Comparison of ENCODE assay signal across 8 cellular contexts in genomic region chr11:62883677-62884076, GRCh38. TPM values are rescaled to one million over a fixed set of nuclear protein-coding genes. Genes with fewer than 3 reads are reported as not detected.
A peak's percentile ranks its signal among the peaks of the same experiment; 100 is the strongest.
DNase-seq lines count a peak whose midpoint lies in the region; ATAC-seq, FAIRE-seq and TF ChIP-seq lines count a peak whose summit lies in the region.
"Had no signal": no experiment of that assay in that cellular context is flagged by ENCODE, and none has a peak within 500 bp of the region (broad histone marks: within the 10 kb centered on the region; RNA-seq: fewer than 3 reads in every experiment).

No MANE protein-coding gene starts in this region.

- TF ChIP-seq CTCF in astrocyte (IDR thresholded peaks at IDR 0.05; ENCODE audit: insufficient read depth, low read depth, low read length): no peak
- TF ChIP-seq CTCF in neural cell (IDR thresholded peaks at IDR 0.05; ENCODE audit: poor library complexity, severe bottlenecking): no peak

- TF ChIP-seq EP300 in neural cell (conservative IDR thresholded peaks at IDR 0.05; ENCODE audit: poor library complexity, severe bottlenecking): no peak

- peaks cover 31% of the 10 kb centered on the region for H3K4me1 Mint-ChIP-seq in astrocyte (ENCODE audit: low read depth, unreplicated experiment)

- no peak for TF ChIP-seq RAD21 in neural cell (conservative IDR thresholded peaks at IDR 0.05)

- peaks cover 32% of the 10 kb centered on the region for H3K4me1 ChIP-seq in astrocyte (ENCODE audit: insufficient read depth, low read length)

- H3K4me3 ChIP-seq in astrocyte (ENCODE audit: insufficient read depth, low read depth, low read length) (peak overlapping the region; percentile 81), neural cell (ENCODE audit: low read length) (peak overlapping the region; percentile 90)

- peaks cover 34% of the 10 kb centered on the region for H3K36me3 Mint-ChIP-seq in astrocyte (ENCODE audit: low read depth, unreplicated experiment)

- no peaks in the 10 kb centered on the region for H3F3A ChIP-seq in neural cell (ENCODE audit: insufficient read depth, low read length, poor library complexity, severe bottlenecking)

- no peaks in the 10 kb centered on the region for H3K9me3 Mint-ChIP-seq in astrocyte (ENCODE audit: unreplicated experiment)

- peak; percentile 12 for DNase-seq in GM03348 (ENCODE audit: low spot score)
- no peak for DNase-seq in astrocyte (ENCODE audit: low read depth)
- no peak for DNase-seq in OCI-M1 (lab: John Stamatoyannopoulos, UW)
- DNase-seq: left colon had no signal

- peaks cover 64% of the 10 kb centered on the region for H3K79me2 ChIP-seq in astrocyte (ENCODE audit: insufficient read depth, low read length)
- H3K79me2 ChIP-seq in neural cell (replicated peaks; ENCODE audit: insufficient read depth, low read length): peaks cover 51% of the 10 kb centered on the region

- ATAC-seq in HG02852 (IDR thresholded peaks at IDR 0.05; ENCODE audit: unreplicated experiment): no peak
- no peak for ATAC-seq in HG03095 (IDR thresholded peaks at IDR 0.05; ENCODE audit: unreplicated experiment)
- ATAC-seq: left colon had no signal

- H2AFZ ChIP-seq in astrocyte (ENCODE audit: low read depth, low read length) (no peak overlapping the region), neural cell (ENCODE audit: low read depth, low read length) (no peak overlapping the region)

- peak overlapping the region; percentile 99 for H3K27ac Mint-ChIP-seq in astrocyte (ENCODE audit: unreplicated experiment)

- H3K9me3 ChIP-seq in astrocyte (ENCODE audit: insufficient read depth, low read depth, low read length) (no peaks in the 10 kb centered on the region), neural cell (ENCODE audit: low read length) (no peaks in the 10 kb centered on the region)
- H3K9me3 ChIP-seq: SJSA1 had no signal

- H3K36me3 ChIP-seq in astrocyte (ENCODE audit: insufficient read depth, low read length) (peaks cover 55% of the 10 kb centered on the region), neural cell (ENCODE audit: insufficient read depth, low read length) (peaks cover 16% of the 10 kb centered on the region)

- H3K4me2 ChIP-seq in astrocyte (ENCODE audit: low read length): peak overlapping the region; percentile 87
- H3K4me2 ChIP-seq in neural cell (ENCODE audit: low read length): peak overlapping the region; percentile 0

- H4K20me1 ChIP-seq in astrocyte (ENCODE audit: insufficient read depth, low read length) (peaks cover 62% of the 10 kb centered on the region), neural cell (ENCODE audit: insufficient read depth) (no peaks in the 10 kb centered on the region)

- H3K9me2 ChIP-seq in neural cell (ENCODE audit: insufficient read depth, low read length): no peaks in the 10 kb centered on the region

- no peaks in the 10 kb centered on the region for H3K27me3 Mint-ChIP-seq in astrocyte (ENCODE audit: low read depth, unreplicated experiment)

- H3K4me3 Mint-ChIP-seq in astrocyte (ENCODE audit: unreplicated experiment): peak overlapping the region; percentile 99

- H3K27ac ChIP-seq in astrocyte (ENCODE audit: low read depth, low read length) (peak overlapping the region; percentile 5), neural cell (ENCODE audit: low read length) (peak overlapping the region; percentile 10)

- H3K27me3 ChIP-seq in astrocyte (ENCODE audit: insufficient read depth, low read length) (no peaks in the 10 kb centered on the region), neural cell (ENCODE audit: insufficient read depth, low read depth, low read length) (no peaks in the 10 kb centered on the region)
- H3K27me3 ChIP-seq: SJSA1 had no signal

- FAIRE-seq in astrocyte (lab: Jason Lieb, UNC): no peak

- peak overlapping the region; percentile 100 for H3K9ac ChIP-seq in astrocyte (ENCODE audit: low read length)
- H3K9ac ChIP-seq in neural cell (ENCODE audit: low read length): peak overlapping the region; percentile 99

TF ChIP-seq in neural cell, 6 proteins besides CTCF, POLR2A, EP300 and RAD21:
- TF ChIP-seq, protein P1, sequence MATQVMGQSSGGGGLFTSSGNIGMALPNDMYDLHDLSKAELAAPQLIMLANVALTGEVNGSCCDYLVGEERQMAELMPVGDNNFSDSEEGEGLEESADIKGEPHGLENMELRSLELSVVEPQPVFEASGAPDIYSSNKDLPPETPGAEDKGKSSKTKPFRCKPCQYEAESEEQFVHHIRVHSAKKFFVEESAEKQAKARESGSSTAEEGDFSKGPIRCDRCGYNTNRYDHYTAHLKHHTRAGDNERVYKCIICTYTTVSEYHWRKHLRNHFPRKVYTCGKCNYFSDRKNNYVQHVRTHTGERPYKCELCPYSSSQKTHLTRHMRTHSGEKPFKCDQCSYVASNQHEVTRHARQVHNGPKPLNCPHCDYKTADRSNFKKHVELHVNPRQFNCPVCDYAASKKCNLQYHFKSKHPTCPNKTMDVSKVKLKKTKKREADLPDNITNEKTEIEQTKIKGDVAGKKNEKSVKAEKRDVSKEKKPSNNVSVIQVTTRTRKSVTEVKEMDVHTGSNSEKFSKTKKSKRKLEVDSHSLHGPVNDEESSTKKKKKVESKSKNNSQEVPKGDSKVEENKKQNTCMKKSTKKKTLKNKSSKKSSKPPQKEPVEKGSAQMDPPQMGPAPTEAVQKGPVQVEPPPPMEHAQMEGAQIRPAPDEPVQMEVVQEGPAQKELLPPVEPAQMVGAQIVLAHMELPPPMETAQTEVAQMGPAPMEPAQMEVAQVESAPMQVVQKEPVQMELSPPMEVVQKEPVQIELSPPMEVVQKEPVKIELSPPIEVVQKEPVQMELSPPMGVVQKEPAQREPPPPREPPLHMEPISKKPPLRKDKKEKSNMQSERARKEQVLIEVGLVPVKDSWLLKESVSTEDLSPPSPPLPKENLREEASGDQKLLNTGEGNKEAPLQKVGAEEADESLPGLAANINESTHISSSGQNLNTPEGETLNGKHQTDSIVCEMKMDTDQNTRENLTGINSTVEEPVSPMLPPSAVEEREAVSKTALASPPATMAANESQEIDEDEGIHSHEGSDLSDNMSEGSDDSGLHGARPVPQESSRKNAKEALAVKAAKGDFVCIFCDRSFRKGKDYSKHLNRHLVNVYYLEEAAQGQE (IDR thresholded peaks at IDR 0.05; ENCODE audit: borderline replicate concordance): no peak
- TF ChIP-seq SMC3 (conservative IDR thresholded peaks at IDR 0.05; ENCODE audit: poor library complexity) (no peak), EZH2 (IDR thresholded peaks at IDR 0.05; ENCODE audit: borderline replicate concordance, insufficient read depth, low read length, poor library complexity, severe bottlenecking) (no peak), POLR2AphosphoS5 (IDR thresholded peaks at IDR 0.05) (no peak), MXI1 (conservative IDR thresholded peaks at IDR 0.05; ENCODE audit: poor library complexity, severe bottlenecking) (no peak), TAF1 (IDR thresholded peaks at IDR 0.05; ENCODE audit: low read depth) (no peak)

RNA-seq across cellular contexts. Expression of gene SLC3A2, which starts 3.0 kb away (rescaled TPM):
- total RNA-seq in astrocyte: 588 and 592 TPM in 2 replicates
- 176 and 182 TPM in 2 replicates for polyA plus RNA-seq in neural cell
- 89.8 and 110 TPM in 2 replicates for polyA minus RNA-seq in neural cell

RNA-seq across cellular contexts. Expression of gene CHRM1, which starts 37.5 kb away (rescaled TPM):
- total RNA-seq in astrocyte: not detected in 2 replicates
- not detected in 2 replicates for polyA plus RNA-seq in neural cell
- not detected in 2 replicates for polyA minus RNA-seq in neural cell
- total RNA-seq: SJSA1 had no signal

RNA-seq across cellular contexts. Expression of gene WDR74, which starts 44.3 kb away (rescaled TPM):
- 46.8 and 53.5 TPM in 2 replicates for total RNA-seq in astrocyte
- polyA plus RNA-seq in neural cell: 50.4 and 71.7 TPM in 2 replicates
- polyA minus RNA-seq in neural cell: 24.5 and 28.2 TPM in 2 replicates

RNA-seq across cellular contexts. Expression of gene TEX54, which starts 51.0 kb away (rescaled TPM):
- not detected in 2 replicates for total RNA-seq in astrocyte
- not detected in 2 replicates for polyA plus RNA-seq in neural cell
- polyA minus RNA-seq in neural cell: not detected in 2 replicates
- total RNA-seq: left colon, SJSA1 had no signal

RNA-seq across cellular contexts. Expression of gene STX5, which starts 51.8 kb away (rescaled TPM):
- 44.2 and 45.7 TPM in 2 replicates for total RNA-seq in astrocyte
- polyA plus RNA-seq in neural cell: 28.5 and 30.5 TPM in 2 replicates
- 41.0 and 42.1 TPM in 2 replicates for polyA minus RNA-seq in neural cell
